In the genomic region with DNA sequence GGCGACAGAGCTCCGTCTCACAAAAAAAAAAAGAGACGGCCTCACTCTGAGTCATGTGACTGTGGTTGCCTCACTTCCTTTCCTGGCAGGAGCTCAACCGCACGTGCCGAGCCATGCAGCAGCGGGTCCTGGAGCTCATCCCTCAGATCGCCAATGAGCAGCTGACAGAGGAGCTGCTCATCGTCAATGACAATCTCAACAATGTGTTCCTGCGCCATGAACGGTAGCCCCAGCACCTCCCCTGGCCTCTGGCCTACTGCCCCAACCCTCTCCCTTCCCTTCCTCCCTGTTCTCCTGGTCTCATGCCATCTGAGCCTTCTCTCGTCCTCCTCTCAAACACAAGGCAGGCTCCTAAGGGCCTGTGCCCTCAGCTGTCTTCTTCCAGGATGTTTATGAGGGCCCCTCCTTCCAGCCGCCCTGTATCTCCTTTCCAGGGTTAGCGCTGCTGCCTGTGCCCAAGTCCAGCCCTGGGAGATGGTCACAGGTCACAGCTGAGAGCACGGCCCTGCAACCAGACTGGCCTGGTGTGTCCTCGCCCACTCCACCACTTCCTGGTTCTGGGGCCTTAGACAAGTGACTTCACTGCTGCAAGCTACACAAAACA, we compare ENCODE assay signal across 8 cellular contexts. TPM values are rescaled to one million over a fixed set of nuclear protein-coding genes. Genes with fewer than 3 reads are reported as not detected.
DNase-seq lines count a peak whose midpoint lies in the region; ATAC-seq and TF ChIP-seq lines count a peak whose summit lies in the region.

No MANE protein-coding gene starts in this region.

- no peaks in the 10 kb centered on the region for H4K20me1 ChIP-seq in SK-N-SH (ENCODE audit: insufficient read depth)

- H2AFZ ChIP-seq in SK-N-SH (ENCODE audit: low read depth) = no peak overlapping the region

- CTCF ChIA-PET in SK-N-SH (lab: Yijun Ruan, JAX) = interaction anchor here (0.8 to 1.4 kb wide), 2 partner anchors 19 to 21 kb away, joined by 3 read pairs; no protein-coding TSS in a partner anchor

- DNase-seq in DMS53 (lab: John Stamatoyannopoulos, UW) (peak; percentile 79), SK-N-SH (no peak), islet precursor cell (peak; percentile 72), epidermal melanocyte (ENCODE audit: insufficient read length, low spot score) (no peak), mesenteric fat pad (ENCODE audit: low spot score) (no peak)
- peak; percentile 40 to 71 for DNase-seq in activated naive CD4-positive, alpha-beta T cell treated with anti-CD3 and anti-CD28 coated beads, Interleukin-2, amount 50 U/mL, for 72 hours (ENCODE audit: low spot score in 2 of 2)
- DNase-seq in stimulated activated CD4-positive, alpha-beta T cell treated with anti-CD3 and anti-CD28 coated beads, Interleukin-4, amount 100 ng/mL, for 1 hour = peak; percentile 60

- H3K27me3 ChIP-seq in SK-N-SH (ENCODE audit: insufficient read depth) = no peaks in the 10 kb centered on the region

- TF ChIP-seq EP300 in SK-N-SH (IDR thresholded peaks at IDR 0.05; ENCODE audit: borderline replicate concordance in 1 of 2, low read depth in 1 of 2, low read length in 1 of 2) = no peak

- H3F3A ChIP-seq in SK-N-SH (replicated peaks; ENCODE audit: insufficient read depth) = peaks cover 6% of the 10 kb centered on the region

- H3K79me2 ChIP-seq in SK-N-SH (ENCODE audit: insufficient read depth) = no peaks in the 10 kb centered on the region

- peaks cover 0 to 8% of the 10 kb centered on the region in 2 experiments; a peak in 1 of 4 replicates for H3K4me1 ChIP-seq in SK-N-SH (ENCODE audit: control insufficient read depth in 1 of 2, insufficient read depth in 2 of 2, low read depth in 1 of 2, low read length in 1 of 2)

- no peaks in the 10 kb centered on the region for H3K9me2 ChIP-seq in SK-N-SH

- peak overlapping the region in 1 of 2 experiments; percentile 36; a peak in 1 of 4 replicates for H3K27ac ChIP-seq in SK-N-SH (ENCODE audit: low read depth in 2 of 2, low read length in 1 of 2)

- POLR2A ChIA-PET in SK-N-SH (lab: Yijun Ruan, JAX) = no interaction called here

- TF ChIP-seq CTCF in SK-N-SH (IDR thresholded peaks at IDR 0.05) = no peak

- no peaks in the 10 kb centered on the region for H3K9me3 ChIP-seq in SK-N-SH

- H3K4me3 ChIP-seq in SK-N-SH (ENCODE audit: low read depth in 2 of 2, low read length in 1 of 2) = no peak overlapping the region

- peak; percentile 76 to 88 for ATAC-seq in activated naive CD4-positive, alpha-beta T cell treated with anti-CD3 and anti-CD28 coated beads, Interleukin-2, amount 50 U/mL, for 72 hours
- ATAC-seq in HG02938 (IDR thresholded peaks at IDR 0.05; ENCODE audit: unreplicated experiment) = no peak

- peak overlapping the region; percentile 79 to 91 for H3K27ac Mint-ChIP-seq in activated naive CD4-positive, alpha-beta T cell treated with anti-CD3 and anti-CD28 coated beads, Interleukin-2, amount 50 U/mL, for 72 hours

- TF ChIP-seq RAD21 in SK-N-SH (IDR thresholded peaks at IDR 0.05; ENCODE audit: low read length) = no peak

- peaks cover 6 to 11% of the 10 kb centered on the region in 2 donors for H3K36me3 Mint-ChIP-seq in activated naive CD4-positive, alpha-beta T cell treated with anti-CD3 and anti-CD28 coated beads, Interleukin-2, amount 50 U/mL, for 72 hours

- H3K9me3 Mint-ChIP-seq in activated naive CD4-positive, alpha-beta T cell treated with anti-CD3 and anti-CD28 coated beads, Interleukin-2, amount 50 U/mL, for 72 hours = no peaks in the 10 kb centered on the region

- WGBS in SK-N-SH (ENCODE audit: low lambda C conversion rate) = 78% methylated on average over 14 of the region's 16 CpGs

- H3K36me3 ChIP-seq in SK-N-SH (replicated peaks in 1 of 2; ENCODE audit: control insufficient read depth in 1 of 2, insufficient read depth in 2 of 2, low read length in 1 of 2) = peaks cover 31 to 47% of the 10 kb centered on the region in 2 experiments

- H3K9ac ChIP-seq in SK-N-SH = no peak overlapping the region

- no peak overlapping the region for H3K4me2 ChIP-seq in SK-N-SH

TF ChIP-seq in SK-N-SH, 30 proteins besides CTCF, POLR2A, EP300 and RAD21:
- TF ChIP-seq, protein P1, sequence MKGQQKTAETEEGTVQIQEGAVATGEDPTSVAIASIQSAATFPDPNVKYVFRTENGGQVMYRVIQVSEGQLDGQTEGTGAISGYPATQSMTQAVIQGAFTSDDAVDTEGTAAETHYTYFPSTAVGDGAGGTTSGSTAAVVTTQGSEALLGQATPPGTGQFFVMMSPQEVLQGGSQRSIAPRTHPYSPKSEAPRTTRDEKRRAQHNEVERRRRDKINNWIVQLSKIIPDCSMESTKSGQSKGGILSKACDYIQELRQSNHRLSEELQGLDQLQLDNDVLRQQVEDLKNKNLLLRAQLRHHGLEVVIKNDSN (IDR thresholded peaks at IDR 0.05; ENCODE audit: borderline replicate concordance, low read depth) = peak; percentile 79; the same call in 1 of the 2 replicates
- TF ChIP-seq, protein P2, sequence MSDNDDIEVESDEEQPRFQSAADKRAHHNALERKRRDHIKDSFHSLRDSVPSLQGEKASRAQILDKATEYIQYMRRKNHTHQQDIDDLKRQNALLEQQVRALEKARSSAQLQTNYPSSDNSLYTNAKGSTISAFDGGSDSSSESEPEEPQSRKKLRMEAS (IDR thresholded peaks at IDR 0.05; ENCODE audit: low read depth) = peak; percentile 80
- TF ChIP-seq MXI1 (IDR thresholded peaks at IDR 0.05; ENCODE audit: low read depth, low read length) (no peak), TCF12 (IDR thresholded peaks at IDR 0.05) (peak; percentile 53), SIN3A (IDR thresholded peaks at IDR 0.05; ENCODE audit: borderline replicate concordance, low read depth, low read length) (no peak), CHD2 (IDR thresholded peaks at IDR 0.05; ENCODE audit: low read length, partially characterized antibody) (no peak), NFIC (IDR thresholded peaks at IDR 0.05; ENCODE audit: borderline replicate concordance) (peak; percentile 45; the same call in 1 of the 2 replicates)
- TF ChIP-seq, protein P3, sequence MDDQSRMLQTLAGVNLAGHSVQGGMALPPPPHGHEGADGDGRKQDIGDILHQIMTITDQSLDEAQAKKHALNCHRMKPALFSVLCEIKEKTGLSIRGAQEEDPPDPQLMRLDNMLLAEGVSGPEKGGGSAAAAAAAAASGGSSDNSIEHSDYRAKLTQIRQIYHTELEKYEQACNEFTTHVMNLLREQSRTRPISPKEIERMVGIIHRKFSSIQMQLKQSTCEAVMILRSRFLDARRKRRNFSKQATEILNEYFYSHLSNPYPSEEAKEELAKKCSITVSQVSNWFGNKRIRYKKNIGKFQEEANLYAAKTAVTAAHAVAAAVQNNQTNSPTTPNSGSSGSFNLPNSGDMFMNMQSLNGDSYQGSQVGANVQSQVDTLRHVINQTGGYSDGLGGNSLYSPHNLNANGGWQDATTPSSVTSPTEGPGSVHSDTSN (IDR thresholded peaks at IDR 0.05) = peak; percentile 52; the same call in 1 of the 2 replicates
- TF ChIP-seq, protein P4, sequence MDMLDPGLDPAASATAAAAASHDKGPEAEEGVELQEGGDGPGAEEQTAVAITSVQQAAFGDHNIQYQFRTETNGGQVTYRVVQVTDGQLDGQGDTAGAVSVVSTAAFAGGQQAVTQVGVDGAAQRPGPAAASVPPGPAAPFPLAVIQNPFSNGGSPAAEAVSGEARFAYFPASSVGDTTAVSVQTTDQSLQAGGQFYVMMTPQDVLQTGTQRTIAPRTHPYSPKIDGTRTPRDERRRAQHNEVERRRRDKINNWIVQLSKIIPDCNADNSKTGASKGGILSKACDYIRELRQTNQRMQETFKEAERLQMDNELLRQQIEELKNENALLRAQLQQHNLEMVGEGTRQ (IDR thresholded peaks at IDR 0.05; ENCODE audit: borderline replicate concordance, low read depth, low read length) = no peak

RNA-seq across cellular contexts. Expression of gene TOM1, which starts 30.7 kb away (rescaled TPM):
- polyA plus RNA-seq in SK-N-SH (2012; rRNA removed) = 26.9 and 28.7 TPM in 2 replicates
- 14.2 and 18.0 TPM in 2 replicates for polyA plus RNA-seq in SK-N-SH (2012; cell fraction: cytosol; rRNA removed)
- 36.9 and 44.0 TPM in 2 replicates for polyA plus RNA-seq in SK-N-SH (2012; cell fraction: nucleus; rRNA removed)
- 10 to 100 TPM; 28.5 to 56.7 TPM for total RNA-seq in activated naive CD4-positive, alpha-beta T cell treated with anti-CD3 and anti-CD28 coated beads, Interleukin-2, amount 50 U/mL, for 72 hours
- 83.2 TPM for total RNA-seq in mesenteric fat pad

RNA-seq across cellular contexts. Expression of gene HMOX1, which starts 50.5 kb away (rescaled TPM):
- 12.9 and 13.7 TPM in 2 replicates for polyA plus RNA-seq in SK-N-SH (2012; rRNA removed)
- 5.8 and 9.2 TPM in 2 replicates for polyA plus RNA-seq in SK-N-SH (2012; cell fraction: cytosol; rRNA removed)
- 11.7 and 13.7 TPM in 2 replicates for polyA plus RNA-seq in SK-N-SH (2012; cell fraction: nucleus; rRNA removed)
- under 1 TPM; 0.14 to 0.48 TPM for total RNA-seq in activated naive CD4-positive, alpha-beta T cell treated with anti-CD3 and anti-CD28 coated beads, Interleukin-2, amount 50 U/mL, for 72 hours
- total RNA-seq in mesenteric fat pad = 87.0 TPM

Comparison
In these comparisons a context has a peak if more than half of its experiments do, and no peak if none do; other contexts are left out.
1. DNase-seq: peak in DMS53 (single experiment), activated naive CD4-positive, alpha-beta T cell treated with anti-CD3 and anti-CD28 coated beads, Interleukin-2, amount 50 U/mL, for 72 hours (2 of 2), islet precursor cell (single experiment) and stimulated activated CD4-positive, alpha-beta T cell treated with anti-CD3 and anti-CD28 coated beads, Interleukin-4, amount 100 ng/mL, for 1 hour (single experiment); none in SK-N-SH (single experiment), epidermal melanocyte (single experiment) and mesenteric fat pad (single experiment).
2. RNA of gene HMOX1, which starts 50.5 kb away (total RNA-seq): 87.0 TPM in mesenteric fat pad (single experiment); 0.14 to 0.48 TPM in activated naive CD4-positive, alpha-beta T cell treated with anti-CD3 and anti-CD28 coated beads, Interleukin-2, amount 50 U/mL, for 72 hours; every median in the first group is over 10 times any median in the second.